In the genomic region with DNA sequence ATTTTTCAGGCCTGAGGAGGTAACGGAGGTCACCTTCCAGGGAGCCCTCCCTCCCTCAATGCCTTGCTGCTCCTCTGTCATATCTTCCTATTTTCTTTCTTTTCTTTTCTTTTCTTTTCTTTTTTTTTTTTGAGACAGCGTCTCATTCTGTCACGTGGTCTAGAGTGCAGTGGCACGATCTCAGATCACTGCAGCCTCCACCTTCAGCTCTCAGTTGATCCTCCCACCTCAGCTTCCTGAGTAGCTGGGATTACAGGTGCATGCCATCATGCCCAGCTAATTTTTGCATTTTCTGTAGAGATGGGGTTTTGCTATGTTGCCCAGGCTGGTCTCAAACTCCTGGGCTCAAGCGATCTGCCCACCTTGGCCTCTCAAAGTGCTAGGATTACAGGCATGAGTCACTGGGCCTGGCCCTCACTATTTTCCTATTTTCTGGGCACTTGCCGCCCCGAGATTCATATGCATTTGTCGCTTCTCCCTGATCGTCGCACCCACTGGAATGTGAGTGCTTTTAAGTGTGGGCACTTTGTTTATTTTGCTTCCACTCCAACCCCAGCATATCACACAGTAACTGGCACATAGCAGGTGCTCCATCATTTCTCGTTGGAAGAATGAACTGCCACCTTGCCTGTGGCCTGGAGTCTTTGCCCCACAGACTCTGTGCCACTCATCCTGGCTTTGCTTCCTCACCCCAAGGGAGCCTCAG, we compare ENCODE assay signal across 16 cellular contexts. TPM values are rescaled to one million over a fixed set of nuclear protein-coding genes. Genes with fewer than 3 reads are reported as not detected.
DNase-seq lines count a peak whose midpoint lies in the region; ATAC-seq and TF ChIP-seq lines count a peak whose summit lies in the region.
"Had no signal": no experiment of that assay in that cellular context is flagged by ENCODE, and none has a peak within 500 bp of the region (broad histone marks: within the 10 kb centered on the region; RNA-seq: fewer than 3 reads in every experiment).

No MANE protein-coding gene starts in this region.

- H3K27ac Mint-ChIP-seq in CD8-positive, alpha-beta memory T cell: peak overlapping the region; percentile 23 to 92 (median 82)
- H3K27ac Mint-ChIP-seq in activated naive CD8-positive, alpha-beta T cell treated with anti-CD3 and anti-CD28 coated beads for 36 hours: peak overlapping the region; percentile 61
- peak overlapping the region; percentile 75 for H3K27ac Mint-ChIP-seq in neural crest cell (ENCODE audit: unreplicated experiment)

- H3K4me1 Mint-ChIP-seq in CD8-positive, alpha-beta memory T cell: peaks cover 51 to 61% (median 60%) of the 10 kb centered on the region in 3 donors
- peaks cover 43% of the 10 kb centered on the region for H3K4me1 Mint-ChIP-seq in activated naive CD8-positive, alpha-beta T cell treated with anti-CD3 and anti-CD28 coated beads for 36 hours
- peaks cover 33% of the 10 kb centered on the region for H3K4me1 Mint-ChIP-seq in neural crest cell

- no peak for TF ChIP-seq CTCF in neural crest cell (conservative IDR thresholded peaks at IDR 0.05)

- POLR2A ChIA-PET in CD8-positive, alpha-beta memory T cell (lab: Charles Lee): interaction anchor here (0.7 kb wide), 1 partner anchor 21 kb away, joined by 4 read pairs; no protein-coding TSS in a partner anchor

- H3K27me3 ChIP-seq in CD8-positive, alpha-beta memory T cell (ENCODE audit: insufficient read depth, low read length, poor library complexity, severe bottlenecking): no peaks in the 10 kb centered on the region

- no peak overlapping the region for H3K27ac ChIP-seq in CD8-positive, alpha-beta memory T cell (ENCODE audit: low read depth, low read length)
- H3K27ac ChIP-seq: SK-N-MC, VCaP had no signal

- H3K36me3 ChIP-seq in CD8-positive, alpha-beta memory T cell (ENCODE audit: insufficient read depth, low read length): no peaks in the 10 kb centered on the region

- peak overlapping the region in 4 of 7 donors; percentile 7 to 52 (median 18) for H3K4me3 Mint-ChIP-seq in CD8-positive, alpha-beta memory T cell
- H3K4me3 Mint-ChIP-seq in activated naive CD8-positive, alpha-beta T cell treated with anti-CD3 and anti-CD28 coated beads for 36 hours: no peak overlapping the region
- H3K4me3 Mint-ChIP-seq in neural crest cell: no peak overlapping the region

- H3K9me3 ChIP-seq in CD8-positive, alpha-beta memory T cell (ENCODE audit: low read length): no peaks in the 10 kb centered on the region

- no peaks in the 10 kb centered on the region for H3K9me3 Mint-ChIP-seq in CD8-positive, alpha-beta memory T cell
- no peaks in the 10 kb centered on the region for H3K9me3 Mint-ChIP-seq in activated naive CD8-positive, alpha-beta T cell treated with anti-CD3 and anti-CD28 coated beads for 36 hours
- no peaks in the 10 kb centered on the region for H3K9me3 Mint-ChIP-seq in neural crest cell

- no peak for ATAC-seq in HG03342 (IDR thresholded peaks at IDR 0.05; ENCODE audit: unreplicated experiment)
- ATAC-seq: HCT116 had no signal

- DNase-seq in NCI-H510A treated with DMSO at 0.1 percent for 48 hours (lab: John Stamatoyannopoulos, UW) (peak; percentile 15), NCI-H510A (lab: John Stamatoyannopoulos, UW) (no peak), neural crest cell (ENCODE audit: low read depth, low spot score) (no peak), NOMO-1 treated with DMSO at 0.1 percent for 48 hours (lab: John Stamatoyannopoulos, UW; ENCODE audit: unreplicated experiment) (no peak), inferior parietal cortex (ENCODE audit: extremely low spot score) (no peak)
- peak in 1 of 5 donors; percentile 38 for DNase-seq in CD8-positive, alpha-beta memory T cell
- no peak for DNase-seq in activated naive CD8-positive, alpha-beta T cell treated with anti-CD3 and anti-CD28 coated beads for 36 hours
- DNase-seq: activated CD8-positive, alpha-beta memory T cell treated with anti-CD3 and anti-CD28 coated beads, Interleukin-2, amount 50 U/mL, for 4 hours; amygdala; IMR-90; mesenchymal stem cell; OCI-M1 had no signal

- CTCF ChIA-PET in CD8-positive, alpha-beta memory T cell (lab: Charles Lee): no interaction called here

- no peak overlapping the region for H3K4me3 ChIP-seq in CD8-positive, alpha-beta memory T cell (ENCODE audit: low read length)
- H3K4me3 ChIP-seq: SK-N-MC had no signal

- peaks cover 61% of the 10 kb centered on the region for H3K4me1 ChIP-seq in CD8-positive, alpha-beta memory T cell (ENCODE audit: insufficient read depth, low read length)

- H3K27me3 Mint-ChIP-seq in CD8-positive, alpha-beta memory T cell: no peaks in the 10 kb centered on the region
- no peaks in the 10 kb centered on the region for H3K27me3 Mint-ChIP-seq in activated naive CD8-positive, alpha-beta T cell treated with anti-CD3 and anti-CD28 coated beads for 36 hours
- H3K27me3 Mint-ChIP-seq in neural crest cell (ENCODE audit: low read depth): no peaks in the 10 kb centered on the region

- no peaks in the 10 kb centered on the region for H3K36me3 Mint-ChIP-seq in CD8-positive, alpha-beta memory T cell
- peaks cover 3% of the 10 kb centered on the region for H3K36me3 Mint-ChIP-seq in activated naive CD8-positive, alpha-beta T cell treated with anti-CD3 and anti-CD28 coated beads for 36 hours
- H3K36me3 Mint-ChIP-seq in neural crest cell (ENCODE audit: low read depth): peaks cover 4% of the 10 kb centered on the region

RNA-seq across cellular contexts. Expression of a gene that starts 31.7 kb away (rescaled TPM):
- 1 to 10 TPM; 9.4 TPM for total RNA-seq in CD8-positive, alpha-beta memory T cell
- polyA plus RNA-seq in CD8-positive, alpha-beta memory T cell: 90.4 TPM
- 10 to 100 TPM; 10.4 TPM for total RNA-seq in activated naive CD8-positive, alpha-beta T cell treated with anti-CD3 and anti-CD28 coated beads for 36 hours
- total RNA-seq in neural crest cell: 33.1 and 36.9 TPM in 2 replicates

Comparison
In these comparisons a context has a peak if more than half of its experiments do, and no peak if none do; other contexts are left out.
1. H3K4me3 Mint-ChIP-seq: peak in CD8-positive, alpha-beta memory T cell (4 of 7); none in activated naive CD8-positive, alpha-beta T cell treated with anti-CD3 and anti-CD28 coated beads for 36 hours (single experiment) and neural crest cell (single experiment).
2. Peak in every context shown above with its lines, with median percentiles within 50 percentile points of each other: H3K27ac Mint-ChIP-seq.